8 cellular contexts compared by ENCODE assay signal in the genomic region with DNA sequence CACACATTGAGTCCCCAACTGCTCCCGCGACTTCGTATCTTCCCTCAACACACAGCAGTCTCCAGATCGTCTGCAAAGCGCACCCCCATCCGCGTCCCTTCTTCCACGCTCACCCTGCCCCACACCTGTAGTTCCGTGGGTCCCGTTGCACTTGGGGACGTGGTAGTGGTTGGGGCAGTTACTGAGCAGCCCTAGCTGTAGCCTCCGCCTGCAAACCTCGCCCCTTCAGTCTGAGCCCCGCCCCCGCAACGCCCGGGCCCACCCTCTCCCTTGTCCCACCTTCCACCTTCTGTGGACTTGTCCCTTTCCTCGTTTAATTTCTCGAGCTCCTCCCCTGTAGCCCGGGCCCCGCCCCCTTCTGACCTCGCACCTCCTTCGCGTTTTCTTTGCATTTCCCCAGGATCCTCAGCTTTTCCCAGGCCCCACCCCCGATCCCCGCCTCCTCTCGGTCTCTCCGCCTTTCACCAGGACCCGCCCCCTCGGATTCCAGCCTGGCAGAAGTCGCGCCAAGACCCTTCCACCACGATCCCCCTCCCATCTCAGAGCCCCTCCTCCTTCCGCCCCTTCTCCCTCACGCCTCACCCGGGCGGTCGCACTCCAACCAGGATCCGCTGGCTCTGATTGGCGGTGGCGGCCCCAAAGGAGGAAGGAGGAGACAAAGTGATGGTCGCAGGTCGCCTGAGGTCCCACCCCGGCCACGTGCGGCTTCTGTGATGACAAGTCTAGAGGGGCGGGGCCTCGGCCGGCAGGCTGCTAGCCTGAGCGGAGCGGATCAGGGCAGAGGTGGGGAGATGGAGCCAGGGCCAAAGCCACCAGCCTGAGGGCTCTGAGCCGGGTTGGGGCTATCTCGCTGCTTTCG. TPM values are rescaled to one million over a fixed set of nuclear protein-coding genes. Genes with fewer than 3 reads are reported as not detected.
A peak's percentile ranks its signal among the peaks of the same experiment; 100 is the strongest.
DNase-seq lines count a peak whose midpoint lies in the region; ATAC-seq and TF ChIP-seq lines count a peak whose summit lies in the region.

A gene with protein sequence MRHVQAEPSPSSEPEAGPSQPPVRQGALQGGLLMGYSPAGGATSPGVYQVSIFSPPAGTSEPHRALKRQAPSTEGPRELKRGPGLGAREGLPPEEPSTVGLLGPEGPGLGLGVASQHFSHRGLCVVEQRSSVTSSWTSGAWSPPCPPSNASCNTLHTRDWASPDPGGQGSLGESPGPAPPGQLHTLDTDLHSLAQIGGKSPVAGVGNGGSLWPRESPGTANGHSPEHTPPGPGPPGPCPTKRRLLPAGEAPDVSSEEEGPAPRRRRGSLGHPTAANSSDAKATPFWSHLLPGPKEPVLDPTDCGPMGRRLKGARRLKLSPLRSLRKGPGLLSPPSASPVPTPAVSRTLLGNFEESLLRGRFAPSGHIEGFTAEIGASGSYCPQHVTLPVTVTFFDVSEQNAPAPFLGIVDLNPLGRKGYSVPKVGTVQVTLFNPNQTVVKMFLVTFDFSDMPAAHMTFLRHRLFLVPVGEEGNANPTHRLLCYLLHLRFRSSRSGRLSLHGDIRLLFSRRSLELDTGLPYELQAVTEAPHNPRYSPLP (minus strand): TSS at position 183 of the 859 bp plus-strand sequence. CDS start 7,588 bp downstream, outside the sequence.

- no peaks in the 10 kb centered on the region for H3K9me3 Mint-ChIP-seq in activated T-helper 2 cell treated with anti-CD3 and anti-CD28 coated beads, Interferon-gamma antibody, Interleukin-2, Interleukin-4, amounts not matched to agents 10 μg/mL and 5 μg/mL and 100 μg/mL, durations not matched to agents 14 hours and 24 hours and 36 hours
- H3K9me3 Mint-ChIP-seq in natural killer cell, result no peaks in the 10 kb centered on the region

- TF ChIP-seq CTCF in LNCaP clone FGC (IDR thresholded peaks at IDR 0.05; ENCODE audit: control insufficient read depth, extremely low read depth, insufficient read depth) (no peak), RWPE1 (conservative IDR thresholded peaks at IDR 0.05; ENCODE audit: low read depth) (no peak), fibroblast of mammary gland (conservative IDR thresholded peaks at IDR 0.05; ENCODE audit: control insufficient read depth, insufficient read depth, low read depth, low read length) (no peak), natural killer cell (IDR thresholded peaks at IDR 0.05) (no peak)

- H3K4me3 ChIP-seq in LNCaP clone FGC (ENCODE audit: low read depth, low read length) (peak within 1 kb of the TSS; percentile 87), fibroblast of mammary gland (ENCODE audit: control insufficient read depth, low read depth, low read length) (peak within 1 kb of the TSS; percentile 65)

- H3K4me3 Mint-ChIP-seq in activated T-helper 2 cell treated with anti-CD3 and anti-CD28 coated beads, Interferon-gamma antibody, Interleukin-2, Interleukin-4, amounts not matched to agents 10 μg/mL and 5 μg/mL and 100 μg/mL, durations not matched to agents 14 hours and 24 hours and 36 hours (ENCODE audit: low read depth), result peak within 1 kb of the TSS; percentile 91
- H3K4me3 Mint-ChIP-seq in natural killer cell, result peak within 1 kb of the TSS; percentile 97

- peaks cover 3% of the 10 kb centered on the region for H3K27me3 Mint-ChIP-seq in activated T-helper 2 cell treated with anti-CD3 and anti-CD28 coated beads, Interferon-gamma antibody, Interleukin-2, Interleukin-4, amounts not matched to agents 10 μg/mL and 5 μg/mL and 100 μg/mL, durations not matched to agents 14 hours and 24 hours and 36 hours (ENCODE audit: low read depth)
- peaks cover 0 to 2% of the 10 kb centered on the region in 2 donors for H3K27me3 Mint-ChIP-seq in natural killer cell (ENCODE audit: low read depth in 2 of 2)

- POLR2A ChIA-PET in RWPE1 (lab: Yijun Ruan, JAX; ENCODE audit: low non-redundant PET), result interaction anchor here (0.7 to 1.9 kb wide), 5 partner anchors 13 to 371 kb away, joined by 3 to 7 read pairs (median 6); a partner anchor contains a TSS

- CTCF ChIA-PET in RWPE1 (lab: Yijun Ruan, JAX), result interaction anchor here (0.7 to 2.1 kb wide), 10 partner anchors 47 to 532 kb away, joined by 3 to 13 read pairs (median 5); no protein-coding TSS in a partner anchor

- peak; percentile 97 for DNase-seq in Daoy (ENCODE audit: low read depth)
- peak; percentile 44 for DNase-seq in GOT3 (lab: John Stamatoyannopoulos, UW)
- DNase-seq in LNCaP clone FGC (ENCODE audit: low read depth), result peak; percentile 93
- DNase-seq in RWPE1 (ENCODE audit: low spot score), result peak; percentile 98
- peak; percentile 93 for DNase-seq in activated T-helper 2 cell treated with anti-CD3 and anti-CD28 coated beads, Interferon-gamma antibody, Interleukin-2, Interleukin-4, amounts not matched to agents 10 μg/mL and 5 μg/mL and 100 μg/mL, durations not matched to agents 14 hours and 24 hours and 36 hours (ENCODE audit: low spot score)
- DNase-seq in fibroblast of mammary gland (ENCODE audit: low read depth), result peak; percentile 93
- DNase-seq in natural killer cell, result peak; percentile 93
- peak; percentile 96 for DNase-seq in stimulated activated naive CD4-positive, alpha-beta T cell treated with Interleukin-2 at 50 U/mL for 16 hours (lab: John Stamatoyannopoulos, UW)

- peak; percentile 58 to 82 (median 68) for ATAC-seq in natural killer cell

- no peaks in the 10 kb centered on the region for H3K36me3 Mint-ChIP-seq in activated T-helper 2 cell treated with anti-CD3 and anti-CD28 coated beads, Interferon-gamma antibody, Interleukin-2, Interleukin-4, amounts not matched to agents 10 μg/mL and 5 μg/mL and 100 μg/mL, durations not matched to agents 14 hours and 24 hours and 36 hours (ENCODE audit: low read depth)
- H3K36me3 Mint-ChIP-seq in natural killer cell, result no peaks in the 10 kb centered on the region

- peak within 1 kb of the TSS; percentile 97 for H3K27ac ChIP-seq in RWPE1

- peak within 1 kb of the TSS; percentile 89 for H3K27ac Mint-ChIP-seq in activated T-helper 2 cell treated with anti-CD3 and anti-CD28 coated beads, Interferon-gamma antibody, Interleukin-2, Interleukin-4, amounts not matched to agents 10 μg/mL and 5 μg/mL and 100 μg/mL, durations not matched to agents 14 hours and 24 hours and 36 hours
- H3K27ac Mint-ChIP-seq in natural killer cell, result peak within 1 kb of the TSS; percentile 92 to 95

- intact Hi-C loops in activated T-helper 2 cell treated with anti-CD3 and anti-CD28 coated beads, Interferon-gamma antibody, Interleukin-2, Interleukin-4, amounts not matched to agents 10 μg/mL and 5 μg/mL and 100 μg/mL, durations not matched to agents 14 hours and 24 hours and 36 hours (cut with micrococcal nuclease), result loop anchor here (1.0 to 10.0 kb wide), 8 partner anchors 46 to 939 kb away; a partner anchor contains a TSS
- intact Hi-C loops in natural killer cell (cut with micrococcal nuclease), result loop anchor here (1.0 to 10.0 kb wide), 9 partner anchors 13 to 699 kb away; a partner anchor contains a TSS

- H3K4me1 Mint-ChIP-seq in activated T-helper 2 cell treated with anti-CD3 and anti-CD28 coated beads, Interferon-gamma antibody, Interleukin-2, Interleukin-4, amounts not matched to agents 10 μg/mL and 5 μg/mL and 100 μg/mL, durations not matched to agents 14 hours and 24 hours and 36 hours (ENCODE audit: low read depth), result peaks cover 41% of the 10 kb centered on the region
- H3K4me1 Mint-ChIP-seq in natural killer cell, result peaks cover 45 to 57% of the 10 kb centered on the region in 2 donors

RNA-seq across cellular contexts. Expression of the gene that starts here (rescaled TPM):
- 1.9 and 4.7 TPM in 2 replicates for total RNA-seq in Daoy (2014; rRNA removed; shearing (Covaris generic))
- total RNA-seq in activated T-helper 2 cell treated with anti-CD3 and anti-CD28 coated beads, Interferon-gamma antibody, Interleukin-2, Interleukin-4, amounts not matched to agents 10 μg/mL and 5 μg/mL and 100 μg/mL, durations not matched to agents 14 hours and 24 hours and 36 hours, result 7.0 and 7.3 TPM in 2 replicates
- 10 to 100 TPM; 21.0 to 28.3 (median 23.9) TPM for total RNA-seq in natural killer cell

Comparison
In these comparisons a context has a peak if more than half of its experiments do, and no peak if none do; other contexts are left out.
1. Peak in every context shown above with its lines: DNase-seq, ATAC-seq, H3K4me3 ChIP-seq and H3K27ac ChIP-seq.
2. DNase-seq: peak in every context shown above with its lines; median percentile 98 in RWPE1; 97 in Daoy; 96 in stimulated activated naive CD4-positive, alpha-beta T cell treated with Interleukin-2 at 50 U/mL for 16 hours; 93 in LNCaP clone FGC; 93 in activated T-helper 2 cell treated with anti-CD3 and anti-CD28 coated beads, Interferon-gamma antibody, Interleukin-2, Interleukin-4, amounts not matched to agents 10 μg/mL and 5 μg/mL and 100 μg/mL, durations not matched to agents 14 hours and 24 hours and 36 hours; 93 in fibroblast of mammary gland; 93 in natural killer cell; 44 in GOT3.